10 cellular contexts compared by ENCODE assay signal in genomic region chr4:156931267-156931666, GRCh38. TPM values are rescaled to one million over a fixed set of nuclear protein-coding genes. Genes with fewer than 3 reads are reported as not detected.
A peak's percentile ranks its signal among the peaks of the same experiment; 100 is the strongest.
DNase-seq lines count a peak whose midpoint lies in the region; ATAC-seq and TF ChIP-seq lines count a peak whose summit lies in the region.
"Had no signal": no experiment of that assay in that cellular context is flagged by ENCODE, and none has a peak within 500 bp of the region (broad histone marks: within the 10 kb centered on the region; RNA-seq: fewer than 3 reads in every experiment).

No MANE protein-coding gene starts in this region.

- no peaks in the 10 kb centered on the region for H3K36me3 ChIP-seq in parathyroid adenoma (ENCODE audit: control insufficient read depth, insufficient read depth, low read length)

- ATAC-seq in esophagus mucosa = peak; percentile 68

- H3K79me2 ChIP-seq in parathyroid adenoma = peaks cover 24% of the 10 kb centered on the region

- H3K4me3 ChIP-seq in parathyroid adenoma (ENCODE audit: low read depth, low read length) = no peak overlapping the region

- no peaks in the 10 kb centered on the region for H3K4me1 ChIP-seq in parathyroid adenoma

- H3K27me3 ChIP-seq in parathyroid adenoma (ENCODE audit: control insufficient read depth, insufficient read depth, low read length) = no peaks in the 10 kb centered on the region

- H3K4me2 ChIP-seq in parathyroid adenoma (ENCODE audit: low read length) = no peak overlapping the region

- peak overlapping the region; percentile 16 for H3K27ac ChIP-seq in parathyroid adenoma

- H3K9me3 ChIP-seq in parathyroid adenoma (ENCODE audit: control insufficient read depth, low read length) = no peaks in the 10 kb centered on the region

- DNase-seq in DMS53 treated with DMSO at 0.1 percent for 48 hours (lab: John Stamatoyannopoulos, UW; ENCODE audit: unreplicated experiment) = peak; percentile 37
- DNase-seq in DMS79 (lab: John Stamatoyannopoulos, UW) = no peak
- no peak for DNase-seq in stimulated activated CD4-positive, alpha-beta T cell treated with anti-CD3 and anti-CD28 coated beads, Interleukin-4, amount 100 ng/mL, for 24 hours
- no peak for DNase-seq in stimulated activated CD8-positive, alpha-beta memory T cell treated with anti-CD3 and anti-CD28 coated beads, Interleukin-4, amount 100 ng/mL, for 48 hours
- DNase-seq in putamen (ENCODE audit: low spot score) = no peak
- DNase-seq: caudate nucleus, islet precursor cell had no signal

- TF ChIP-seq CTCF in parathyroid adenoma (IDR thresholded peaks at IDR 0.05) = no peak

- no peak overlapping the region for H2AFZ ChIP-seq in parathyroid adenoma

- no peak overlapping the region for H3K9ac ChIP-seq in parathyroid adenoma

TF ChIP-seq in PFSK-1, 5 proteins besides CTCF, POLR2A, EP300 and RAD21:
- TF ChIP-seq TAF1 (IDR thresholded peaks at IDR 0.05; ENCODE audit: borderline replicate concordance, insufficient read depth, low read length) (no peak), REST (IDR thresholded peaks at IDR 0.05; ENCODE audit: insufficient read depth in 1 of 2, low read depth in 2 of 2, low read length in 2 of 2) (peak in 1 of 2 experiments; percentile 54; a peak in 1 of 4 replicates), SIN3A (IDR thresholded peaks at IDR 0.05; ENCODE audit: borderline replicate concordance, insufficient read depth, low read length) (peak; percentile 80; the same call in 1 of the 2 replicates), FOXP2 (optimal IDR thresholded peaks at IDR 0.05; ENCODE audit: borderline replicate concordance, extremely low read depth, extremely low read length, insufficient read depth) (peak; percentile 58)

RNA-seq across cellular contexts. Expression of gene PDGFC, which starts 40.3 kb away (rescaled TPM):
- polyA plus RNA-seq in PFSK-1 (2012; ENCODE audit: insufficient read length, low read depth) = 34.6 TPM
- total RNA-seq in esophagus mucosa = 4.4 TPM
